16 cellular contexts compared by ENCODE assay signal in the genomic region with DNA sequence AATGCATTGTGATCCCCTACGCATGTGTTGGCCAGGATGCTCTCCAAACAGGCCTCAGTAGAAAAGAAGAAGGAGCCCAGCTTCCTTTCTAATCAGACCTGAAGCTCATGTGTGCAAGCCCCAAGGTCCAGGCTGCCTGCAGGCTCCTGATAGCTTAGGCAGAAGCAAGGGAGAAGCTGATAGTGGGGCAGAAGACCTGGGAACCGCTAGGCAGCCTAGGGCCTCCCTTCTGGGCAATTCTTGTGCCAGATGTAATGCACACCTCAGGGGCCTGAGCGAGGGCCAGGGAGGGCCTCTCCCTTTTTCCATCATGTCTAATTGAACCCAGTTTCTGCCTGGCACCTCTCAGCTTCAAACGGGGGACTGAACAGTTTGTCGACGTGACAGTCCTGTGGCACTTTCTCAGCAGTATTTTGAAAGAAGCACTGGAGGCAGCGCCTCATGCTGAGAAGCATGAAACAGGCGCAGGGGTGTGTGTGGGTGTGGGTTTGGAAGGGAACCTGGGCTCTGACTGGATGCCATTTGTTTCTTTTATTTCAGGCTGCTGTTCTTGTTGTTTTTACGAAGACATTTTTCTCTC.
A peak's percentile ranks its signal among the peaks of the same experiment; 100 is the strongest.
DNase-seq lines count a peak whose midpoint lies in the region; ATAC-seq and TF ChIP-seq lines count a peak whose summit lies in the region.
"Had no signal": no experiment of that assay in that cellular context is flagged by ENCODE, and none has a peak within 500 bp of the region (broad histone marks: within the 10 kb centered on the region; RNA-seq: fewer than 3 reads in every experiment).

No MANE protein-coding gene starts in this region.

- no peak overlapping the region for H2BK5ac ChIP-seq in mesendoderm (ENCODE audit: low read length)

- H4K5ac ChIP-seq in mesendoderm (ENCODE audit: low read length), result no peak overlapping the region

- 66% methylated on average over 9 of the region's 9 CpGs for WGBS in mammary epithelial cell (ENCODE audit: low coverage, missing lambda C conversion rate)
- WGBS in mesendoderm (ENCODE audit: extremely low coverage, insufficient coverage, low lambda C conversion rate), result no CpG with 5 or more reads among the region's 9 CpGs

- no peaks in the 10 kb centered on the region for H3K27me3 ChIP-seq in mammary epithelial cell (ENCODE audit: insufficient read depth, low read length)
- H3K27me3 ChIP-seq in mesendoderm (ENCODE audit: insufficient read depth, low read length, poor library complexity), result no peaks in the 10 kb centered on the region

- H4K8ac ChIP-seq in mesendoderm (ENCODE audit: low read depth, low read length), result no peak overlapping the region

- no peak overlapping the region for H3K56ac ChIP-seq in mesendoderm (ENCODE audit: low read length)

- H3K4me1 ChIP-seq in mammary epithelial cell (ENCODE audit: insufficient read depth, low read length) (peaks cover 45% of the 10 kb centered on the region), mesendoderm (ENCODE audit: control insufficient read depth, low read depth, low read length) (no peaks in the 10 kb centered on the region)

- peak overlapping the region; percentile 2 for H2AFZ ChIP-seq in mammary epithelial cell (ENCODE audit: low read depth, low read length)

- no peaks in the 10 kb centered on the region for H3K79me2 ChIP-seq in mammary epithelial cell (ENCODE audit: insufficient read depth, low read length)
- H3K79me2 ChIP-seq in mesendoderm (ENCODE audit: control insufficient read depth, insufficient read depth, low read length), result no peaks in the 10 kb centered on the region

- no peak overlapping the region for H2BK120ac ChIP-seq in mesendoderm (ENCODE audit: low read depth, low read length)

- BruUV-seq in mammary epithelial cell (replicated peaks; lab: Mats Ljungman, UMichigan), result no TSS peak

- H3K4ac ChIP-seq in mesendoderm (ENCODE audit: low read depth, low read length), result no peak overlapping the region

- dilution Hi-C loops in mammary epithelial cell (cut with HindIII; ENCODE audit: low sequenced_read_pairs), result no loop called here

- TF ChIP-seq CTCF in mammary epithelial cell (conservative IDR thresholded peaks at IDR 0.05 in 1 of 2, IDR thresholded peaks at IDR 0.05 in 1 of 2; ENCODE audit: extremely low read depth in 1 of 2, insufficient read depth in 1 of 2, low read depth in 1 of 2, low read length in 2 of 2), result no peak

- no peak overlapping the region for H3K4me2 ChIP-seq in mammary epithelial cell (ENCODE audit: insufficient read depth, low read depth, low read length)
- H3K4me2 ChIP-seq in mesendoderm (ENCODE audit: low read length), result no peak overlapping the region
- H3K4me2 ChIP-seq: KMS-11 had no signal

- H2AK5ac ChIP-seq in mesendoderm (ENCODE audit: low read length), result no peak overlapping the region

- H3K79me1 ChIP-seq in mesendoderm (ENCODE audit: low read length), result no peaks in the 10 kb centered on the region

- DNase-seq in OCI-M1 (lab: John Stamatoyannopoulos, UW) (peak; percentile 76), mammary epithelial cell (no peak), mesendoderm (no peak), superior temporal gyrus (ENCODE audit: extremely low spot score) (peak; percentile 47), HK-2 (ENCODE audit: unreplicated experiment) (no peak)
- DNase-seq in stimulated activated CD8-positive, alpha-beta memory T cell treated with anti-CD3 and anti-CD28 coated beads, Interleukin-4, amount 100 ng/mL, for 48 hours, result no peak
- DNase-seq: CD8-positive, alpha-beta T cell; NCI-H1930; NCI-H2171 treated with DMSO at 0.1 percent for 48 hours; NCI-H82; SHP77 treated with DMSO at 0.1 percent for 48 hours had no signal

- H3K18ac ChIP-seq in mesendoderm (ENCODE audit: low read length), result no peak overlapping the region

- peaks cover 1% of the 10 kb centered on the region for H3K9me3 ChIP-seq in mammary epithelial cell (replicated peaks; ENCODE audit: insufficient read depth, low read length)

- H3K36me3 ChIP-seq in mammary epithelial cell (ENCODE audit: insufficient read depth, low read length) (no peaks in the 10 kb centered on the region), mesendoderm (ENCODE audit: control insufficient read depth, insufficient read depth, low read length) (no peaks in the 10 kb centered on the region)

- H3K27ac ChIP-seq in mammary epithelial cell (ENCODE audit: insufficient read depth, low read depth, low read length) (no peak overlapping the region), mesendoderm (ENCODE audit: low read depth, low read length) (no peak overlapping the region)
- H3K27ac ChIP-seq: HL-60, KMS-11 had no signal

- intact Hi-C loops in mammary epithelial cell (cut with micrococcal nuclease), result no loop called here

- no peak overlapping the region for H2BK15ac ChIP-seq in mesendoderm (replicated peaks; ENCODE audit: low read depth)

- CTCF ChIA-PET in mammary epithelial cell (lab: Charles Lee; ENCODE audit: low non-redundant PET), result no interaction called here

- H3K9ac ChIP-seq in mammary epithelial cell (ENCODE audit: insufficient read depth, low read length) (no peak overlapping the region), mesendoderm (ENCODE audit: low read length) (no peak overlapping the region)
- H3K9ac ChIP-seq: KMS-11 had no signal

- H3K4me3 ChIP-seq in mammary epithelial cell (replicated peaks in 1 of 3; ENCODE audit: insufficient read depth in 1 of 3, low read depth in 2 of 3, low read length in 3 of 3) (no peak overlapping the region), mesendoderm (ENCODE audit: low read length) (no peak overlapping the region)

- H4K20me1 ChIP-seq in mammary epithelial cell (ENCODE audit: insufficient read depth, low read length), result no peaks in the 10 kb centered on the region

- ATAC-seq in GM21526 (IDR thresholded peaks at IDR 0.05; ENCODE audit: low FRiP score, unreplicated experiment), result no peak
- no peak for ATAC-seq in GM21529 (IDR thresholded peaks at IDR 0.05; ENCODE audit: unreplicated experiment)
- ATAC-seq: CD8-positive, alpha-beta T cell; HCT116 had no signal

- peak overlapping the region; percentile 18 for H3K23ac ChIP-seq in mesendoderm (ENCODE audit: low read length)

- in situ Hi-C loops in mammary epithelial cell (cut with MboI; ENCODE audit: low sequenced_read_pairs in 2 of 2), result no loop called here

Comparison
In these comparisons a context has a peak if more than half of its experiments do, and no peak if none do; other contexts are left out.
1. DNase-seq: peak in OCI-M1 (single experiment) and superior temporal gyrus (single experiment); none in mammary epithelial cell (single experiment), mesendoderm (single experiment), stimulated activated CD8-positive, alpha-beta memory T cell treated with anti-CD3 and anti-CD28 coated beads, Interleukin-4, amount 100 ng/mL, for 48 hours (single experiment) and HK-2 (single experiment).